ENCODE assay signal across 1 cellular context in genomic region chr12:92702754-92703679, GRCh38.
TF ChIP-seq lines count a peak whose summit lies in the region.

PLEKHG7 (plus strand) TSS chr12:92702989; CDS start chr12:92706632, 3,643 bp downstream.

TF ChIP-seq in GM12878, 131 proteins besides CTCF, POLR2A, EP300 and RAD21 (continued from another document and continues in another):
- no peak for TF ChIP-seq ZBTB40 (IDR thresholded peaks at IDR 0.05; ENCODE audit: borderline replicate concordance)
- TF ChIP-seq CHD1 (IDR thresholded peaks at IDR 0.05; ENCODE audit: low read depth, low read length), result no peak
- no peak for TF ChIP-seq HDAC2 (IDR thresholded peaks at IDR 0.05)
- no peak for TF ChIP-seq PAX8 (IDR thresholded peaks at IDR 0.05)
- no peak for TF ChIP-seq ZNF384 (IDR thresholded peaks at IDR 0.05; ENCODE audit: borderline replicate concordance, low read depth, low read length)
- no peak for TF ChIP-seq SMC3 (IDR thresholded peaks at IDR 0.05; ENCODE audit: borderline replicate concordance, low read length)
- TF ChIP-seq ZZZ3 (IDR thresholded peaks at IDR 0.05; ENCODE audit: control insufficient read depth, insufficient read length, low read depth), result no peak
- peak; percentile 32 for TF ChIP-seq MEF2B (IDR thresholded peaks at IDR 0.05; ENCODE audit: partially characterized antibody, poor library complexity, severe bottlenecking)
- TF ChIP-seq ZNF217 (IDR thresholded peaks at IDR 0.05), result peak; percentile 66
- no peak for TF ChIP-seq TAF1 (IDR thresholded peaks at IDR 0.05; ENCODE audit: borderline replicate concordance, low read depth, low read length)
- no peak for TF ChIP-seq IRF3 (IDR thresholded peaks at IDR 0.05)
- no peak for TF ChIP-seq ZNF592 (IDR thresholded peaks at IDR 0.05)
- TF ChIP-seq NBN (IDR thresholded peaks at IDR 0.05), result peak; percentile 51; the same call in 1 of the 2 replicates
- no peak for TF ChIP-seq WRNIP1 (IDR thresholded peaks at IDR 0.05; ENCODE audit: borderline replicate concordance, low read depth, low read length)
- 0 out of 2 replicates have a peak, but pooled peaks have one; percentile 55 for TF ChIP-seq RCOR1 (conservative IDR thresholded peaks at IDR 0.05; ENCODE audit: low read depth, low read length)
- no peak for TF ChIP-seq REST (IDR thresholded peaks at IDR 0.05; ENCODE audit: low read depth, low read length)
- no peak for TF ChIP-seq PBX3 (IDR thresholded peaks at IDR 0.05; ENCODE audit: insufficient replicate concordance, low read depth, low read length)
- TF ChIP-seq ZNF622 (IDR thresholded peaks at IDR 0.05), result no peak
- no peak for TF ChIP-seq YBX1 (IDR thresholded peaks at IDR 0.05)
- no peak; the same call in 1 of the 2 replicates for TF ChIP-seq RAD51 (IDR thresholded peaks at IDR 0.05)
- no peak for TF ChIP-seq KAT2A (conservative IDR thresholded peaks at IDR 0.05; ENCODE audit: control insufficient read depth, low read depth, low read length)
- TF ChIP-seq CREM (IDR thresholded peaks at IDR 0.05; ENCODE audit: low read depth), result no peak; the same call in 1 of the 2 replicates
- TF ChIP-seq RB1 (IDR thresholded peaks at IDR 0.05; ENCODE audit: borderline replicate concordance), result no peak
- no peak for TF ChIP-seq HDAC6 (IDR thresholded peaks at IDR 0.05; ENCODE audit: unreplicated experiment)
- no peak for TF ChIP-seq NFIC (IDR thresholded peaks at IDR 0.05; ENCODE audit: low read depth, low read length)
- TF ChIP-seq SRF (IDR thresholded peaks at IDR 0.05; ENCODE audit: low read depth in 2 of 2, low read length in 2 of 2), result no peak
- TF ChIP-seq ATF3 (IDR thresholded peaks at IDR 0.05; ENCODE audit: borderline replicate concordance, extremely low read depth, low read depth, low read length), result no peak
- 0 out of 2 replicates have a peak, but pooled peaks have one; percentile 5 for TF ChIP-seq RUNX3 (IDR thresholded peaks at IDR 0.05; ENCODE audit: low read length)
- no peak for TF ChIP-seq SUPT20H (IDR thresholded peaks at IDR 0.05; ENCODE audit: borderline replicate concordance, control insufficient read depth, low read depth, low read length)
- no peak for TF ChIP-seq SIX5 (IDR thresholded peaks at IDR 0.05; ENCODE audit: low read depth, low read length, severe bottlenecking)
- no peak for TF ChIP-seq FOXM1 (IDR thresholded peaks at IDR 0.05; ENCODE audit: low read depth, low read length)
- no peak for TF ChIP-seq E4F1 (IDR thresholded peaks at IDR 0.05; ENCODE audit: borderline replicate concordance, partially characterized antibody)
- TF ChIP-seq ASH2L (IDR thresholded peaks at IDR 0.05; ENCODE audit: borderline replicate concordance, low read depth), result peak; percentile 82
- no peak for TF ChIP-seq ZSCAN29 (IDR thresholded peaks at IDR 0.05)
- no peak for TF ChIP-seq SREBF2 (IDR thresholded peaks at IDR 0.05; ENCODE audit: low read length)
- TF ChIP-seq BCLAF1 (IDR thresholded peaks at IDR 0.05), result no peak
- no peak for TF ChIP-seq PAX5 (IDR thresholded peaks at IDR 0.05; ENCODE audit: borderline replicate concordance, low read depth, low read length)
- no peak for TF ChIP-seq HSF1 (IDR thresholded peaks at IDR 0.05; ENCODE audit: low read depth, low read length)
- no peak for TF ChIP-seq STAT3 (IDR thresholded peaks at IDR 0.05; ENCODE audit: low read depth, low read length)
